ENCODE assay signal across 8 cellular contexts in genomic region chrX:65196758-65197371, GRCh38.
DNase-seq lines count a peak whose midpoint lies in the region; ATAC-seq and TF ChIP-seq lines count a peak whose summit lies in the region.

No MANE protein-coding gene starts in this region.

- no peaks in the 10 kb centered on the region for H3K27me3 ChIP-seq in neural progenitor cell

- peak overlapping the region; percentile 78 for H3K27ac Mint-ChIP-seq in neural progenitor cell

- no peaks in the 10 kb centered on the region for H3K36me3 Mint-ChIP-seq in neural progenitor cell

- H3K4me1 Mint-ChIP-seq in neural progenitor cell: peaks cover 11% of the 10 kb centered on the region

- no peak overlapping the region for H3K9ac ChIP-seq in neural progenitor cell

- peaks cover 14% of the 10 kb centered on the region for H3K4me1 ChIP-seq in neural progenitor cell

- H3K36me3 ChIP-seq in neural progenitor cell: no peaks in the 10 kb centered on the region

- peak; percentile 7 for DNase-seq in DMS153 treated with DMSO at 0.1 percent for 48 hours (lab: John Stamatoyannopoulos, UW; ENCODE audit: unreplicated experiment)
- DNase-seq in HuH-7.5 (ENCODE audit: low spot score): peak; percentile 9
- peak; percentile 72 for DNase-seq in ecto neural progenitor cell (ENCODE audit: low spot score)
- peak; percentile 82 for DNase-seq in neural progenitor cell (ENCODE audit: low spot score)
- no peak for DNase-seq in RWPE1 (ENCODE audit: low spot score)
- DNase-seq in glomerular visceral epithelial cell (ENCODE audit: extremely low spot score): no peak

- H3K4me2 ChIP-seq in neural progenitor cell: peak overlapping the region; percentile 65

- H3K27me3 Mint-ChIP-seq in neural progenitor cell (ENCODE audit: insufficient read depth, low read depth): no peaks in the 10 kb centered on the region

- peaks cover 12% of the 10 kb centered on the region for H3K9me3 Mint-ChIP-seq in neural progenitor cell

- peaks cover 7% of the 10 kb centered on the region for H3K9me3 ChIP-seq in neural progenitor cell (ENCODE audit: low read depth)

- no peaks in the 10 kb centered on the region for H3K79me2 ChIP-seq in neural progenitor cell (ENCODE audit: low read depth)

- TF ChIP-seq CTCF in neural progenitor cell (IDR thresholded peaks at IDR 0.05) (peak; percentile 52), RWPE1 (conservative IDR thresholded peaks at IDR 0.05; ENCODE audit: low read depth) (no peak)

- peak overlapping the region; percentile 28 for H3K4me3 ChIP-seq in neural progenitor cell

- H2AFZ ChIP-seq in neural progenitor cell (replicated peaks): no peak overlapping the region

- POLR2A ChIA-PET in RWPE1 (lab: Yijun Ruan, JAX; ENCODE audit: low non-redundant PET): no interaction called here

- H4K20me1 ChIP-seq in neural progenitor cell (ENCODE audit: low read depth): no peaks in the 10 kb centered on the region

- peak overlapping the region; percentile 57 for H3K27ac ChIP-seq in neural progenitor cell
- H3K27ac ChIP-seq in RWPE1: no peak overlapping the region

- peaks cover 14% of the 10 kb centered on the region for H3F3A ChIP-seq in neural progenitor cell (ENCODE audit: low read depth)

- CTCF ChIA-PET in RWPE1 (lab: Yijun Ruan, JAX): interaction anchor here (0.5 kb wide), 1 partner anchor 201 kb away, joined by 3 read pairs; no protein-coding TSS in a partner anchor

- no peak for ATAC-seq in GM19035 (IDR thresholded peaks at IDR 0.05; ENCODE audit: unreplicated experiment)
- no peak for ATAC-seq in HG02884 (IDR thresholded peaks at IDR 0.05; ENCODE audit: unreplicated experiment)

- peak overlapping the region; percentile 78 for H3K4me3 Mint-ChIP-seq in neural progenitor cell

Comparison
In these comparisons a context has a peak if more than half of its experiments do, and no peak if none do; other contexts are left out.
1. DNase-seq: peak in DMS153 treated with DMSO at 0.1 percent for 48 hours (single experiment), HuH-7.5 (single experiment), ecto neural progenitor cell (single experiment) and neural progenitor cell (single experiment); none in RWPE1 (single experiment) and glomerular visceral epithelial cell (single experiment).